10 cellular contexts compared by ENCODE assay signal in the genomic region with DNA sequence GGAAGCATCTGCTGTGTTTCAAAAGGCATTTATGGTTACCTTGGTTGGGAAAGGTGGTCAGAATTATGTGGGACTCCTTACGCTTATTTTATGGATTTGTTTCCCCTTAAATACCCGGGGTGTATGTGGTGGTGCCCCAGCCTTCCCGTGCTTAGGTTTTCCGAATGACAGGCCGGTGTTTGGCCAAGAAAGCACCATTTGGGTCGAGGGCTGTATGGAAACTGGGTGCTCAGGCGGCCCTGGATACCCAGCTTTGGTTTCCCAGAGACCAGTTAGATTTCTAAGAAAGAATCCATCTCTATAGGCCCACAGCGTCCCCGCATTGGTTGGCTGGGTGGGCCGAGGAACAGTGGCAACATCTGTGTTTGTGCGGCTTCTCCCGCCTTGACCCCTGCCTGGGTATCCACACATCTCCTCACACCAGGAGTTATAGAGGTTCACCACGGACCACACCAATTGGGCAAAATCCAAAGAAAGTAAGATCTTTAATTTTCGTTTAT. TPM values are rescaled to one million over a fixed set of nuclear protein-coding genes. Genes with fewer than 3 reads are reported as not detected.
A peak's percentile ranks its signal among the peaks of the same experiment; 100 is the strongest.
DNase-seq lines count a peak whose midpoint lies in the region; ATAC-seq and TF ChIP-seq lines count a peak whose summit lies in the region.
"Had no signal": no experiment of that assay in that cellular context is flagged by ENCODE, and none has a peak within 500 bp of the region (broad histone marks: within the 10 kb centered on the region; RNA-seq: fewer than 3 reads in every experiment).

No MANE protein-coding gene starts in this region.

- H3K36me3 Mint-ChIP-seq in neural progenitor cell: no peaks in the 10 kb centered on the region

- ATAC-seq in GM21381 (IDR thresholded peaks at IDR 0.05; ENCODE audit: unreplicated experiment) (no peak), HG03159 (IDR thresholded peaks at IDR 0.05; ENCODE audit: unreplicated experiment) (no peak)

- peaks cover 3% of the 10 kb centered on the region for H3K4me1 Mint-ChIP-seq in neural progenitor cell

- no peak overlapping the region for H3K27ac Mint-ChIP-seq in neural progenitor cell

- H3K9me3 ChIP-seq in BE2C (no peaks in the 10 kb centered on the region), esophagus (ENCODE audit: control insufficient read depth in 2 of 2, insufficient read depth in 1 of 2, low read depth in 1 of 2, low read length in 1 of 2) (no peaks in the 10 kb centered on the region), neural progenitor cell (ENCODE audit: low read depth) (no peaks in the 10 kb centered on the region)

- peaks cover 17% of the 10 kb centered on the region for H3F3A ChIP-seq in neural progenitor cell (ENCODE audit: low read depth)

- H2AFZ ChIP-seq in neural progenitor cell (replicated peaks): peak overlapping the region; percentile 97

- H3K9me3 Mint-ChIP-seq in neural progenitor cell: no peaks in the 10 kb centered on the region

- H3K4me1 ChIP-seq in BE2C: peaks cover 45% of the 10 kb centered on the region
- peaks cover 0 to 2% of the 10 kb centered on the region in 2 donors for H3K4me1 ChIP-seq in esophagus (ENCODE audit: control insufficient read depth in 2 of 2, insufficient read depth in 2 of 2, low read length in 1 of 2)
- H3K4me1 ChIP-seq in neural progenitor cell: peaks cover 9% of the 10 kb centered on the region

- H3K9ac ChIP-seq in neural progenitor cell: no peak overlapping the region

- H3K36me3 ChIP-seq in BE2C (0 out of 2 replicates have a peak, but pooled peaks cover 2% of the 10 kb centered on the region), esophagus (ENCODE audit: control insufficient read depth in 2 of 2, insufficient read depth in 2 of 2, low read length in 1 of 2) (no peaks in the 10 kb centered on the region), neural progenitor cell (no peaks in the 10 kb centered on the region)

- DNase-seq in BE2C: no peak
- DNase-seq in NCI-H69 (lab: John Stamatoyannopoulos, UW): peak; percentile 58
- DNase-seq in neural progenitor cell (ENCODE audit: low spot score): no peak
- no peak for DNase-seq in KG1 (lab: John Stamatoyannopoulos, UW)
- no peak for DNase-seq in cerebellar cortex (ENCODE audit: low spot score)
- DNase-seq: hippocampal formation, NCI-H2227 treated with DMSO at 0.1 percent for 48 hours had no signal

- no peaks in the 10 kb centered on the region for H3K79me2 ChIP-seq in neural progenitor cell (ENCODE audit: low read depth)

- peak overlapping the region; percentile 80 for H3K4me3 Mint-ChIP-seq in neural progenitor cell

- H3K4me3 ChIP-seq in BE2C (ENCODE audit: low read depth, low read length): peak overlapping the region; percentile 72
- peak overlapping the region; percentile 60 to 62 for H3K4me3 ChIP-seq in esophagus (ENCODE audit: low read depth in 1 of 2, low read length in 2 of 2)
- peak overlapping the region; percentile 79 for H3K4me3 ChIP-seq in neural progenitor cell

- TF ChIP-seq CTCF in BE2C (IDR thresholded peaks at IDR 0.05; ENCODE audit: low read depth, low read length): no peak
- no peak for TF ChIP-seq CTCF in neural progenitor cell (IDR thresholded peaks at IDR 0.05)

- H4K20me1 ChIP-seq in neural progenitor cell (ENCODE audit: low read depth): no peaks in the 10 kb centered on the region

- H3K27me3 ChIP-seq in BE2C (no peaks in the 10 kb centered on the region), esophagus (ENCODE audit: control insufficient read depth in 1 of 2, insufficient read depth in 2 of 2, low read length in 2 of 2) (no peaks in the 10 kb centered on the region), neural progenitor cell (peaks cover 87% of the 10 kb centered on the region)

- H3K27me3 Mint-ChIP-seq in neural progenitor cell (ENCODE audit: insufficient read depth, low read depth): peaks cover 29% of the 10 kb centered on the region

- H3K27ac ChIP-seq in esophagus (ENCODE audit: low read depth in 2 of 2, low read length in 1 of 2) (no peak overlapping the region), neural progenitor cell (no peak overlapping the region)

- whole genome bisulfite sequencing in esophagus, 2 donors: 61 to 62% methylated on average over 14 of the region's 14 CpGs

- H3K4me2 ChIP-seq in neural progenitor cell: peak overlapping the region; percentile 99

RNA-seq across cellular contexts. Expression of a gene that starts 0.9 kb away (rescaled TPM):
- polyA plus RNA-seq in BE2C (2012; ENCODE audit: insufficient read depth, insufficient read length, low read depth): 10.7 TPM
- 1 to 10 TPM; 5.9 to 6.5 TPM for polyA plus RNA-seq in esophagus
- total RNA-seq in neural progenitor cell (ENCODE audit: low replicate concordance): 0.11 and 0.28 TPM in 2 replicates
